Comparison of ENCODE assay signal across 8 cellular contexts in genomic region chr6:50956014-50956413, GRCh38.
"Had no signal": no experiment of that assay in that cellular context is flagged by ENCODE, and none has a peak within 500 bp of the region (broad histone marks: within the 10 kb centered on the region; RNA-seq: fewer than 3 reads in every experiment).

No MANE protein-coding gene starts in this region.

- H3K4me2 ChIP-seq: KMS-11 had no signal

- H3K36me3 Mint-ChIP-seq: IgD-negative memory B cell had no signal

- ATAC-seq: HepG2 had no signal

- H3K27ac ChIP-seq: HL-60, KMS-11 had no signal

- DNase-seq: IMR-90, KBM-7, KG1 had no signal

- H3K27ac Mint-ChIP-seq: IgD-negative memory B cell had no signal

- FAIRE-seq: HepG2, HTR-8/SVneo had no signal

- H3K9me3 Mint-ChIP-seq: IgD-negative memory B cell had no signal

- H3K9ac ChIP-seq: KMS-11 had no signal

- H3K4me3 Mint-ChIP-seq: IgD-negative memory B cell had no signal
